2 cellular contexts compared by ENCODE assay signal in the genomic region with DNA sequence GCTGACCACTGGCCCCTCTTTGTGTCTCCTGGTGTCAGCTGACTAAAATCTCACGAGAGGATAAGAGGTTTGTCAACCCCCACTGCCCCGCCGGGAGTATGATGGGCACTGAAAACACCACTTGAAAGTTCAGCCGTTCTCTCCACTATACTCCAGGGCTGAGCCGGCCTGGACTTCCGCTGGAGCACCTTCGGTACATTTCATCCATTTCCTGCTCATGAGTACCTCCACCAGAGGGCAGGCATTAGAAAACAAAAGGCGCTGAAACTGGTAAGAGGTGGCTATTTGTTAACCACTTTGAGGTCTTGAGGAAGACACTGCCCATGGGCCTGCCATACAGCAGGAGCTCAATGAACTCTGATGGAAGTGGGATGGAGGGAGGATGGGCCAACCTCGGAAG.
TF ChIP-seq lines count a peak whose summit lies in the region.

No MANE protein-coding gene starts in this region.

TF ChIP-seq in H1, 55 proteins besides CTCF, POLR2A, EP300 and RAD21 (continued from another document):
- TF ChIP-seq BACH1 (IDR thresholded peaks at IDR 0.05; ENCODE audit: low read length) (no peak), SP4 (IDR thresholded peaks at IDR 0.05; ENCODE audit: low read length) (no peak), PHF8 (conservative IDR thresholded peaks at IDR 0.05; ENCODE audit: low read depth, low read length) (no peak), CHD2 (IDR thresholded peaks at IDR 0.05; ENCODE audit: low read length) (no peak), JUND (IDR thresholded peaks at IDR 0.05; ENCODE audit: low read length) (no peak)
- TF ChIP-seq, protein P1, sequence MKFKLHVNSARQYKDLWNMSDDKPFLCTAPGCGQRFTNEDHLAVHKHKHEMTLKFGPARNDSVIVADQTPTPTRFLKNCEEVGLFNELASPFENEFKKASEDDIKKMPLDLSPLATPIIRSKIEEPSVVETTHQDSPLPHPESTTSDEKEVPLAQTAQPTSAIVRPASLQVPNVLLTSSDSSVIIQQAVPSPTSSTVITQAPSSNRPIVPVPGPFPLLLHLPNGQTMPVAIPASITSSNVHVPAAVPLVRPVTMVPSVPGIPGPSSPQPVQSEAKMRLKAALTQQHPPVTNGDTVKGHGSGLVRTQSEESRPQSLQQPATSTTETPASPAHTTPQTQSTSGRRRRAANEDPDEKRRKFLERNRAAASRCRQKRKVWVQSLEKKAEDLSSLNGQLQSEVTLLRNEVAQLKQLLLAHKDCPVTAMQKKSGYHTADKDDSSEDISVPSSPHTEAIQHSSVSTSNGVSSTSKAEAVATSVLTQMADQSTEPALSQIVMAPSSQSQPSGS (IDR thresholded peaks at IDR 0.05; ENCODE audit: low read length): no peak
TF ChIP-seq in H1: peak in this region for 0.

TF ChIP-seq in neural cell, 6 proteins besides CTCF, POLR2A, EP300 and RAD21 (continued from another document):
- TF ChIP-seq, protein P2, sequence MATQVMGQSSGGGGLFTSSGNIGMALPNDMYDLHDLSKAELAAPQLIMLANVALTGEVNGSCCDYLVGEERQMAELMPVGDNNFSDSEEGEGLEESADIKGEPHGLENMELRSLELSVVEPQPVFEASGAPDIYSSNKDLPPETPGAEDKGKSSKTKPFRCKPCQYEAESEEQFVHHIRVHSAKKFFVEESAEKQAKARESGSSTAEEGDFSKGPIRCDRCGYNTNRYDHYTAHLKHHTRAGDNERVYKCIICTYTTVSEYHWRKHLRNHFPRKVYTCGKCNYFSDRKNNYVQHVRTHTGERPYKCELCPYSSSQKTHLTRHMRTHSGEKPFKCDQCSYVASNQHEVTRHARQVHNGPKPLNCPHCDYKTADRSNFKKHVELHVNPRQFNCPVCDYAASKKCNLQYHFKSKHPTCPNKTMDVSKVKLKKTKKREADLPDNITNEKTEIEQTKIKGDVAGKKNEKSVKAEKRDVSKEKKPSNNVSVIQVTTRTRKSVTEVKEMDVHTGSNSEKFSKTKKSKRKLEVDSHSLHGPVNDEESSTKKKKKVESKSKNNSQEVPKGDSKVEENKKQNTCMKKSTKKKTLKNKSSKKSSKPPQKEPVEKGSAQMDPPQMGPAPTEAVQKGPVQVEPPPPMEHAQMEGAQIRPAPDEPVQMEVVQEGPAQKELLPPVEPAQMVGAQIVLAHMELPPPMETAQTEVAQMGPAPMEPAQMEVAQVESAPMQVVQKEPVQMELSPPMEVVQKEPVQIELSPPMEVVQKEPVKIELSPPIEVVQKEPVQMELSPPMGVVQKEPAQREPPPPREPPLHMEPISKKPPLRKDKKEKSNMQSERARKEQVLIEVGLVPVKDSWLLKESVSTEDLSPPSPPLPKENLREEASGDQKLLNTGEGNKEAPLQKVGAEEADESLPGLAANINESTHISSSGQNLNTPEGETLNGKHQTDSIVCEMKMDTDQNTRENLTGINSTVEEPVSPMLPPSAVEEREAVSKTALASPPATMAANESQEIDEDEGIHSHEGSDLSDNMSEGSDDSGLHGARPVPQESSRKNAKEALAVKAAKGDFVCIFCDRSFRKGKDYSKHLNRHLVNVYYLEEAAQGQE (IDR thresholded peaks at IDR 0.05; ENCODE audit: borderline replicate concordance): no peak
- no peak for TF ChIP-seq POLR2AphosphoS5 (IDR thresholded peaks at IDR 0.05)
